In genomic region chr12:76047742-76048141, GRCh38 we compare ENCODE assay signal across 15 cellular contexts. TPM values are rescaled to one million over a fixed set of nuclear protein-coding genes. Genes with fewer than 3 reads are reported as not detected.
DNase-seq lines count a peak whose midpoint lies in the region; ATAC-seq lines count a peak whose summit lies in the region.
"Had no signal": no experiment of that assay in that cellular context is flagged by ENCODE, and none has a peak within 500 bp of the region (broad histone marks: within the 10 kb centered on the region; RNA-seq: fewer than 3 reads in every experiment).

No MANE protein-coding gene starts in this region.

- H3K27me3 ChIP-seq in GM23248 (replicated peaks; ENCODE audit: insufficient read depth), result no peaks in the 10 kb centered on the region
- H3K27me3 ChIP-seq: BLaER1 treated with 17β-estradiol and CSF1 and Interleukin-3, amounts not matched to agents 10 nM and 100 nM had no signal

- H3K79me2 ChIP-seq in GM23248 (ENCODE audit: insufficient read depth), result peaks cover 24% of the 10 kb centered on the region

- no peaks in the 10 kb centered on the region for H4K20me1 ChIP-seq in GM23248 (ENCODE audit: insufficient read depth)

- H3K27ac Mint-ChIP-seq in T-helper 17 cell, result peak overlapping the region; percentile 92
- H3K27ac Mint-ChIP-seq: CD4-positive, CD25-positive, alpha-beta regulatory T cell had no signal

- no peak overlapping the region for H3K4me3 Mint-ChIP-seq in T-helper 17 cell
- H3K4me3 Mint-ChIP-seq: CD4-positive, CD25-positive, alpha-beta regulatory T cell; HFFc6 had no signal

- H3K4me3 ChIP-seq in GM23248, result no peak overlapping the region
- H3K4me3 ChIP-seq: BLaER1 treated with 17β-estradiol and CSF1 and Interleukin-3, amounts not matched to agents 10 nM and 100 nM; K562 had no signal

- H3K9me3 ChIP-seq in GM23248 (ENCODE audit: low read depth) (no peaks in the 10 kb centered on the region), T-helper 17 cell (ENCODE audit: control insufficient read depth, low read length, poor library complexity, severe bottlenecking) (no peaks in the 10 kb centered on the region)
- H3K9me3 ChIP-seq: BLaER1 treated with 17β-estradiol and CSF1 and Interleukin-3, amounts not matched to agents 10 nM and 100 nM had no signal

- peaks cover 2% of the 10 kb centered on the region for H3K36me3 Mint-ChIP-seq in T-helper 17 cell (ENCODE audit: low read depth)

- no peak overlapping the region for H2AFZ ChIP-seq in GM23248

- no peak for ATAC-seq in T-helper 17 cell
- ATAC-seq: K562 had no signal

- no peak overlapping the region for H3K27ac ChIP-seq in GM23248
- H3K27ac ChIP-seq: BLaER1 treated with 17β-estradiol and CSF1 and Interleukin-3, amounts not matched to agents 10 nM and 100 nM had no signal

- H3K4me2 ChIP-seq in GM23248 (ENCODE audit: unreplicated experiment), result no peak overlapping the region
- H3K4me2 ChIP-seq: BLaER1 treated with 17β-estradiol and CSF1 and Interleukin-3, amounts not matched to agents 10 nM and 100 nM had no signal

- peak; percentile 9 for DNase-seq in GM23248
- no peak for DNase-seq in T-helper 17 cell
- DNase-seq in fibroblast of the conjunctiva (ENCODE audit: low read depth), result peak; percentile 31
- no peak for DNase-seq in DMS114 treated with DMSO at 0.1 percent for 48 hours (lab: John Stamatoyannopoulos, UW; ENCODE audit: unreplicated experiment)
- no peak for DNase-seq in Ammon's horn (ENCODE audit: low spot score)
- DNase-seq in activated T-cell treated with anti-CD3 and anti-CD28 coated beads for 4 hours, result no peak
- DNase-seq: AML-193; Calu3; CD4-positive, CD25-positive, alpha-beta regulatory T cell; DMS 273 treated with DMSO at 0.1 percent for 48 hours; DMS79; HCEC 1CT; HFFc6 had no signal

- H3K36me3 ChIP-seq in GM23248 (ENCODE audit: low read depth), result peaks cover 93% of the 10 kb centered on the region

- peaks cover 5% of the 10 kb centered on the region for H3K4me1 Mint-ChIP-seq in T-helper 17 cell

- peaks cover 34% of the 10 kb centered on the region for H3F3A ChIP-seq in GM23248 (ENCODE audit: insufficient read depth)

- 95 to 98% methylated on average over 2 of the region's 2 CpGs for WGBS in GM23248 (ENCODE audit: low coverage in 1 of 2, low lambda C conversion rate in 2 of 2, missing lambda C conversion rate in 2 of 2), 2 experiments

- in situ Hi-C loops in GM23248 (cut with MboI), result no loop called here

- H3K4me1 ChIP-seq in GM23248 (ENCODE audit: insufficient read depth), result peaks cover 11% of the 10 kb centered on the region; the same call in 1 of the 2 replicates

- H3K9ac ChIP-seq in GM23248, result no peak overlapping the region
- H3K9ac ChIP-seq: BLaER1 treated with 17β-estradiol and CSF1 and Interleukin-3, amounts not matched to agents 10 nM and 100 nM had no signal

- H3K27me3 Mint-ChIP-seq in T-helper 17 cell, result no peaks in the 10 kb centered on the region
- H3K27me3 Mint-ChIP-seq: CD4-positive, CD25-positive, alpha-beta regulatory T cell had no signal

- no peaks in the 10 kb centered on the region for H3K9me2 ChIP-seq in GM23248 (ENCODE audit: insufficient read depth)

RNA-seq across cellular contexts. Expression of gene PHLDA1, which starts 16.2 kb away (rescaled TPM):
- 35.7 and 36.7 TPM in 2 replicates for total RNA-seq in GM23248 (2014; rRNA removed; shearing (Covaris generic))
- 35.4 and 36.2 TPM in 2 replicates for polyA plus RNA-seq in GM23248 (2016; fragmentation: Nextera tagmentation; extraction: Ambion mirVana)
- total RNA-seq in T-helper 17 cell, result 10 to 100 TPM; 22.2 to 23.6 TPM

RNA-seq across cellular contexts. Expression of gene NAP1L1, which starts 36.7 kb away (rescaled TPM):
- total RNA-seq in GM23248 (2014; rRNA removed; shearing (Covaris generic)), result 161 and 180 TPM in 2 replicates
- 189 and 190 TPM in 2 replicates for polyA plus RNA-seq in GM23248 (2016; fragmentation: Nextera tagmentation; extraction: Ambion mirVana)
- 100 to 1,000 TPM; 672 to 731 TPM for total RNA-seq in T-helper 17 cell

Comparison
In these comparisons a context has a peak if more than half of its experiments do, and no peak if none do; other contexts are left out.
1. DNase-seq: peak in GM23248 (single experiment) and fibroblast of the conjunctiva (single experiment); none in T-helper 17 cell (0 of 3), DMS114 treated with DMSO at 0.1 percent for 48 hours (single experiment), Ammon's horn (single experiment) and activated T-cell treated with anti-CD3 and anti-CD28 coated beads for 4 hours (single experiment).